ENCODE assay signal across 36 cellular contexts in the genomic region with DNA sequence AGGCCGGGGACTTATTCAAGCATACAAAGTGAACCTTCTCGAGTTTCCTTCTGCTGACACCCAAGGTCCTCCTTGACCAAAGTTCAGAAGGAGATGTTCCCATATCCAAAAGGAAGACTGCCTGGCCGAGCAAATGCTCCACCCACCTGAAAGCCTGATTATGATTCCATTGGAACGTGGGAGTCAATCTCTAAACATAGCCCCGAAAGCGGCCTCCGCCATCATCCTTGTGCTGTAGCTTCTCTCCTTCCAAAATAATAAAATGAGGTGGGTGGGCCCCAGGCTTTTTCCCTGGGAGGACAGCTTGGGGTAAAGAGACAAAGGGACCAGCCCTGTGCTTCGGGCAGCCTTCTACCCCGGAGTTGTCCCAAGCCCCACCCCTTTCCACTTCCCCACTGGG.
"Had no signal": no experiment of that assay in that cellular context is flagged by ENCODE, and none has a peak within 500 bp of the region (broad histone marks: within the 10 kb centered on the region; RNA-seq: fewer than 3 reads in every experiment).

No MANE protein-coding gene starts in this region.

- H3K36me3 ChIP-seq: adrenal gland, ascending aorta, cardiac muscle cell had no signal

- H3K27ac ChIP-seq: adrenal gland, ascending aorta, cardiac muscle cell, VCaP had no signal

- H3K4me1 ChIP-seq: adrenal gland, ascending aorta had no signal

- H3K27me3 Mint-ChIP-seq: activated CD4-positive, alpha-beta memory T cell treated with anti-CD3 and anti-CD28 coated beads for 36 hours; activated CD8-positive, alpha-beta T cell treated with anti-CD3 and anti-CD28 coated beads for 36 hours; activated naive CD4-positive, alpha-beta T cell treated with anti-CD3 and anti-CD28 coated beads, Interleukin-2, amount 50 U/mL, for 24 hours; activated naive CD8-positive, alpha-beta T cell; central memory CD8-positive, alpha-beta T cell had no signal

- H3K9me3 ChIP-seq: adrenal gland, ascending aorta had no signal

- H3K4me1 Mint-ChIP-seq: activated CD4-positive, alpha-beta T cell treated with anti-CD3 and anti-CD28 coated beads, Interleukin-2, amount 10 ng/mL, durations not matched to agents 24 days and 14 days; activated T-helper 17 cell treated with anti-CD3 and anti-CD28 coated beads, Interleukin-2, amount 50 U/mL, for 72 hours had no signal

- H3K27me3 ChIP-seq: ascending aorta had no signal

- H3K36me3 Mint-ChIP-seq: activated CD4-positive, alpha-beta memory T cell treated with anti-CD3 and anti-CD28 coated beads for 36 hours; activated naive CD4-positive, alpha-beta T cell treated with anti-CD3 and anti-CD28 coated beads, Interleukin-2, amount 10 ng/mL, durations not matched to agents 7 days and 5 days; activated naive CD4-positive, alpha-beta T cell treated with anti-CD3 and anti-CD28 coated beads, Interleukin-2, amount 50 U/mL, for 24 hours; activated naive CD8-positive, alpha-beta T cell; activated naive CD8-positive, alpha-beta T cell treated with anti-CD3 and anti-CD28 coated beads, Interleukin-2, amount 10 ng/mL, durations not matched to agents 7 days and 5 days; brain had no signal

- H3K4me3 ChIP-seq: adrenal gland, ascending aorta, cardiac muscle cell had no signal

- H3K9me3 Mint-ChIP-seq: activated B cell treated with CpG ODN at 0.5 μM for 24 hours; activated CD4-positive, alpha-beta memory T cell treated with anti-CD3 and anti-CD28 coated beads for 36 hours; activated CD4-positive, alpha-beta T cell treated with anti-CD3 and anti-CD28 coated beads, Interleukin-2, amount 10 ng/mL, durations not matched to agents 24 days and 14 days; activated CD8-positive, alpha-beta T cell treated with anti-CD3 and anti-CD28 coated beads for 36 hours; activated naive CD4-positive, alpha-beta T cell treated with anti-CD3 and anti-CD28 coated beads, Interleukin-2, amount 10 ng/mL, durations not matched to agents 7 days and 5 days; activated naive CD8-positive, alpha-beta T cell treated with anti-CD3 and anti-CD28 coated beads, Interleukin-2, amount 10 ng/mL, durations not matched to agents 7 days and 5 days; activated T-cell treated with anti-CD3 and anti-CD28 coated beads, Interleukin-2, amount 50 U/mL, for 72 hours; activated T-helper 1 cell treated with anti-CD3 and anti-CD28 coated beads, Interleukin-12 subunit alpha, Interleukin-12 subunit beta, Interleukin-2, Interleukin-4 antibody, amounts not matched to agents 30 ng/mL and 10 ng/mL and 1 ng/mL, durations not matched to agents 14 hours and 24 hours and 36 hours; activated T-helper 17 cell treated with anti-CD3 and anti-CD28 coated beads, Interleukin-2, amount 50 U/mL, for 72 hours; brain; central memory CD8-positive, alpha-beta T cell; T-helper 2 cell treated with Interferon-gamma antibody and Interleukin-4, amounts not matched to agents 5 μg/mL and 100 μg/mL, for 36 hours had no signal

- H3K4me3 Mint-ChIP-seq: activated B cell treated with CpG ODN at 0.5 μM for 24 hours; activated CD4-positive, alpha-beta memory T cell treated with anti-CD3 and anti-CD28 coated beads for 36 hours; activated CD4-positive, alpha-beta T cell treated with anti-CD3 and anti-CD28 coated beads, Interleukin-2, amount 10 ng/mL, durations not matched to agents 24 days and 14 days; activated CD8-positive, alpha-beta T cell treated with anti-CD3 and anti-CD28 coated beads for 36 hours; activated naive CD4-positive, alpha-beta T cell treated with anti-CD3 and anti-CD28 coated beads, Interleukin-2, amount 10 ng/mL, durations not matched to agents 7 days and 5 days; activated naive CD4-positive, alpha-beta T cell treated with anti-CD3 and anti-CD28 coated beads, Interleukin-2, amount 50 U/mL, for 24 hours; activated naive CD8-positive, alpha-beta T cell; activated naive CD8-positive, alpha-beta T cell treated with anti-CD3 and anti-CD28 coated beads, Interleukin-2, amount 10 ng/mL, durations not matched to agents 7 days and 5 days; activated T-cell treated with anti-CD3 and anti-CD28 coated beads, Interleukin-2, amount 50 U/mL, for 4 hours; activated T-cell treated with anti-CD3 and anti-CD28 coated beads, Interleukin-2, amount 50 U/mL, for 72 hours; activated T-helper 1 cell treated with anti-CD3 and anti-CD28 coated beads, Interleukin-12 subunit alpha, Interleukin-12 subunit beta, Interleukin-2, Interleukin-4 antibody, amounts not matched to agents 30 ng/mL and 10 ng/mL and 1 ng/mL, durations not matched to agents 14 hours and 24 hours and 36 hours; activated T-helper 17 cell treated with anti-CD3 and anti-CD28 coated beads, Interleukin-2, amount 50 U/mL, for 72 hours; brain; central memory CD8-positive, alpha-beta T cell; T-helper 1 cell treated with Interleukin-12 subunit alpha and Interleukin-12 subunit beta and Interleukin-4 antibody, amounts not matched to agents 30 μg/mL and 1 μg/mL, for 36 hours; T-helper 2 cell treated with Interferon-gamma antibody and Interleukin-4, amounts not matched to agents 5 μg/mL and 100 μg/mL, for 36 hours had no signal

- H3K27ac Mint-ChIP-seq: activated B cell treated with CpG ODN at 0.5 μM for 24 hours; activated CD4-positive, alpha-beta memory T cell treated with anti-CD3 and anti-CD28 coated beads for 36 hours; activated CD4-positive, alpha-beta T cell treated with anti-CD3 and anti-CD28 coated beads, Interleukin-2, amount 10 ng/mL, durations not matched to agents 24 days and 14 days; activated CD8-positive, alpha-beta T cell treated with anti-CD3 and anti-CD28 coated beads for 36 hours; activated naive CD4-positive, alpha-beta T cell treated with anti-CD3 and anti-CD28 coated beads, Interleukin-2, amount 10 ng/mL, durations not matched to agents 7 days and 5 days; activated naive CD4-positive, alpha-beta T cell treated with anti-CD3 and anti-CD28 coated beads, Interleukin-2, amount 50 U/mL, for 24 hours; activated naive CD8-positive, alpha-beta T cell; activated naive CD8-positive, alpha-beta T cell treated with anti-CD3 and anti-CD28 coated beads, Interleukin-2, amount 10 ng/mL, durations not matched to agents 7 days and 5 days; activated T-cell treated with anti-CD3 and anti-CD28 coated beads, Interleukin-2, amount 50 U/mL, for 72 hours; activated T-helper 1 cell treated with anti-CD3 and anti-CD28 coated beads, Interleukin-12 subunit alpha, Interleukin-12 subunit beta, Interleukin-2, Interleukin-4 antibody, amounts not matched to agents 30 ng/mL and 10 ng/mL and 1 ng/mL, durations not matched to agents 14 hours and 24 hours and 36 hours; activated T-helper 17 cell treated with anti-CD3 and anti-CD28 coated beads, Interleukin-2, amount 50 U/mL, for 72 hours; T-helper 1 cell treated with Interleukin-12 subunit alpha and Interleukin-12 subunit beta and Interleukin-4 antibody, amounts not matched to agents 30 μg/mL and 1 μg/mL, for 36 hours; T-helper 2 cell treated with Interferon-gamma antibody and Interleukin-4, amounts not matched to agents 5 μg/mL and 100 μg/mL, for 36 hours had no signal

- DNase-seq: activated B cell treated with CpG ODN at 0.5 μM for 24 hours; activated CD4-positive, alpha-beta memory T cell treated with anti-CD3 and anti-CD28 coated beads for 36 hours; activated CD4-positive, alpha-beta T cell treated with anti-CD3 and anti-CD28 coated beads for 4 hours; activated CD4-positive, alpha-beta T cell treated with anti-CD3 and anti-CD28 coated beads, Interleukin-2, amount 10 ng/mL, durations not matched to agents 24 days and 14 days; activated CD4-positive, alpha-beta T cell treated with anti-CD3 and anti-CD28 coated beads, Interleukin-2, amount 50 U/mL, for 1 hour; activated CD4-positive, alpha-beta T cell treated with anti-CD3 and anti-CD28 coated beads, Interleukin-2, amount 50 U/mL, for 4 hours; activated CD4-positive, CD25-positive, alpha-beta regulatory T cell treated with anti-CD3 and anti-CD28 coated beads, Interleukin-2, amount 50 U/mL, for 72 hours; activated CD8-positive, alpha-beta memory T cell treated with anti-CD3 and anti-CD28 coated beads, Interleukin-2, amount 50 U/mL, for 4 hours; activated CD8-positive, alpha-beta T cell treated with anti-CD3 and anti-CD28 coated beads for 36 hours; activated effector memory CD4-positive, alpha-beta T cell treated with anti-CD3 and anti-CD28 coated beads, Interleukin-2, amount 50 U/mL, for 16 hours; activated gamma-delta T cell treated with Interleukin-2 at 50 U/mL for 16 hours; activated naive CD4-positive, alpha-beta T cell; activated naive CD4-positive, alpha-beta T cell treated with anti-CD3 and anti-CD28 coated beads, Interleukin-2, amount 10 ng/mL, durations not matched to agents 7 days and 5 days; activated naive CD8-positive, alpha-beta T cell treated with anti-CD3 and anti-CD28 coated beads, Interleukin-2, amount 10 ng/mL, durations not matched to agents 7 days and 5 days; activated T-cell treated with anti-CD3 and anti-CD28 coated beads for 4 hours; activated T-cell treated with anti-CD3 and anti-CD28 coated beads, Interleukin-2, amount 50 U/mL, for 1 hour; activated T-cell treated with anti-CD3 and anti-CD28 coated beads, Interleukin-2, amount 50 U/mL, for 4 hours; activated T-cell treated with anti-CD3 and anti-CD28 coated beads, Interleukin-2, amount 50 U/mL, for 72 hours; adrenal gland; amniotic stem cell; caudate nucleus; cerebellar nuclear complex; T-helper 1 cell; T-helper 2 cell; T-helper 9 cell had no signal
